9 cellular contexts compared by ENCODE assay signal in genomic region chr7:74051629-74052410, GRCh38. TPM values are rescaled to one million over a fixed set of nuclear protein-coding genes. Genes with fewer than 3 reads are reported as not detected.
A peak's percentile ranks its signal among the peaks of the same experiment; 100 is the strongest.
DNase-seq lines count a peak whose midpoint lies in the region; ATAC-seq and TF ChIP-seq lines count a peak whose summit lies in the region.
"Had no signal": no experiment of that assay in that cellular context is flagged by ENCODE, and none has a peak within 500 bp of the region (broad histone marks: within the 10 kb centered on the region; RNA-seq: fewer than 3 reads in every experiment).

No MANE protein-coding gene starts in this region.

- no peak overlapping the region for H3K4me3 ChIP-seq in Caco-2 (ENCODE audit: low read depth, low read length)

- no peaks in the 10 kb centered on the region for H3K9me3 Mint-ChIP-seq in Caco-2 (ENCODE audit: unreplicated experiment)
- no peaks in the 10 kb centered on the region for H3K9me3 Mint-ChIP-seq in stimulated activated naive B cell treated with anti-CD40 and anti-IgM and Interleukin-4, amounts not matched to agents 10 μg/mL and 1 μg/mL and 100 μg/mL, for 72 hours
- H3K9me3 Mint-ChIP-seq: immature natural killer cell had no signal

- no peaks in the 10 kb centered on the region for H3K27me3 ChIP-seq in Caco-2 (replicated peaks; ENCODE audit: control insufficient read depth, insufficient read depth, low read length)

- peak; percentile 83 for ATAC-seq in left lobe of liver
- no peak for ATAC-seq in stimulated activated naive B cell treated with anti-CD40 and anti-IgM and Interleukin-4, amounts not matched to agents 10 μg/mL and 1 μg/mL and 100 μg/mL, for 72 hours (replicated peaks)
- no peak for ATAC-seq in HG03565 (IDR thresholded peaks at IDR 0.05; ENCODE audit: unreplicated experiment)
- no peak for ATAC-seq in HG03439 (IDR thresholded peaks at IDR 0.05; ENCODE audit: unreplicated experiment)
- ATAC-seq in GM18873 (IDR thresholded peaks at IDR 0.05; ENCODE audit: low FRiP score, unreplicated experiment): no peak

- DNase-seq in Caco-2 (peak; percentile 80 to 84), HPDE6-E6E7 (ENCODE audit: extremely low spot score) (peak; percentile 49), SW480 (ENCODE audit: low spot score) (peak; percentile 79), left lobe of liver (ENCODE audit: low spot score) (no peak)
- DNase-seq in stimulated activated naive B cell treated with anti-CD40 and anti-IgM and Interleukin-4, amounts not matched to agents 10 μg/mL and 1 μg/mL and 100 μg/mL, for 72 hours: no peak

- no peaks in the 10 kb centered on the region for H3K4me1 Mint-ChIP-seq in Caco-2 (ENCODE audit: low read depth, unreplicated experiment)
- no peaks in the 10 kb centered on the region for H3K4me1 Mint-ChIP-seq in stimulated activated naive B cell treated with anti-CD40 and anti-IgM and Interleukin-4, amounts not matched to agents 10 μg/mL and 1 μg/mL and 100 μg/mL, for 72 hours
- H3K4me1 Mint-ChIP-seq: immature natural killer cell had no signal

- no peaks in the 10 kb centered on the region for H3K4me1 ChIP-seq in Caco-2

- no peaks in the 10 kb centered on the region for H3K36me3 Mint-ChIP-seq in Caco-2 (ENCODE audit: insufficient read depth, unreplicated experiment)
- no peaks in the 10 kb centered on the region for H3K36me3 Mint-ChIP-seq in stimulated activated naive B cell treated with anti-CD40 and anti-IgM and Interleukin-4, amounts not matched to agents 10 μg/mL and 1 μg/mL and 100 μg/mL, for 72 hours
- H3K36me3 Mint-ChIP-seq: immature natural killer cell had no signal

- H3K27ac Mint-ChIP-seq in Caco-2 (ENCODE audit: unreplicated experiment): no peak overlapping the region
- H3K27ac Mint-ChIP-seq in stimulated activated naive B cell treated with anti-CD40 and anti-IgM and Interleukin-4, amounts not matched to agents 10 μg/mL and 1 μg/mL and 100 μg/mL, for 72 hours: no peak overlapping the region

- intact Hi-C loops in Caco-2 (cut with micrococcal nuclease; ENCODE audit: unreplicated experiment): loop anchor here (2.0 to 5.0 kb wide), 3 partner anchors 130 to 340 kb away; no protein-coding TSS in a partner anchor

- TF ChIP-seq CTCF in Caco-2 (IDR thresholded peaks at IDR 0.05; ENCODE audit: insufficient read depth in 1 of 2, low read depth in 1 of 2, low read length in 1 of 2, severe bottlenecking in 1 of 2, unreplicated experiment in 1 of 2): peak; percentile 76 to 78

- H3K4me3 Mint-ChIP-seq in Caco-2 (ENCODE audit: unreplicated experiment): no peak overlapping the region
- no peak overlapping the region for H3K4me3 Mint-ChIP-seq in stimulated activated naive B cell treated with anti-CD40 and anti-IgM and Interleukin-4, amounts not matched to agents 10 μg/mL and 1 μg/mL and 100 μg/mL, for 72 hours
- H3K4me3 Mint-ChIP-seq: immature natural killer cell had no signal

- BruUV-seq in Caco-2 (replicated peaks; lab: Mats Ljungman, UMichigan): no TSS peak

- H3K36me3 ChIP-seq in Caco-2 (ENCODE audit: control insufficient read depth, insufficient read depth, low read length): no peaks in the 10 kb centered on the region

- POLR2A ChIA-PET in Caco-2 (lab: Charles Lee): no interaction called here

- peaks cover 17% of the 10 kb centered on the region for H3K27me3 Mint-ChIP-seq in Caco-2 (ENCODE audit: insufficient read depth, unreplicated experiment)
- H3K27me3 Mint-ChIP-seq in stimulated activated naive B cell treated with anti-CD40 and anti-IgM and Interleukin-4, amounts not matched to agents 10 μg/mL and 1 μg/mL and 100 μg/mL, for 72 hours: peaks cover 5 to 9% of the 10 kb centered on the region in 2 donors

- no peaks in the 10 kb centered on the region for H3K9me3 ChIP-seq in Caco-2

- CTCF ChIA-PET in Caco-2 (lab: Charles Lee): interaction anchor here (0.6 to 1.6 kb wide), 7 partner anchors 13 to 349 kb away, joined by 3 to 12 read pairs (median 4); partner anchors contain the start of gene LIMK1

RNA-seq across cellular contexts. Expression of gene ELN, which starts 23.8 kb away (rescaled TPM):
- total RNA-seq in Caco-2 (2022) (not detected in 2 replicates), left lobe of liver (8.1 TPM)

RNA-seq across cellular contexts. Expression of gene LIMK1, which starts 31.8 kb away (rescaled TPM):
- total RNA-seq in Caco-2 (2022) (30.6 and 31.4 TPM in 2 replicates), left lobe of liver (3.7 TPM)

Comparison
In these comparisons a context has a peak if more than half of its experiments do, and no peak if none do; other contexts are left out.
1. DNase-seq: peak in Caco-2 (2 of 2), HPDE6-E6E7 (single experiment) and SW480 (single experiment); none in left lobe of liver (single experiment) and stimulated activated naive B cell treated with anti-CD40 and anti-IgM and Interleukin-4, amounts not matched to agents 10 μg/mL and 1 μg/mL and 100 μg/mL, for 72 hours (single experiment).